In the genomic region with DNA sequence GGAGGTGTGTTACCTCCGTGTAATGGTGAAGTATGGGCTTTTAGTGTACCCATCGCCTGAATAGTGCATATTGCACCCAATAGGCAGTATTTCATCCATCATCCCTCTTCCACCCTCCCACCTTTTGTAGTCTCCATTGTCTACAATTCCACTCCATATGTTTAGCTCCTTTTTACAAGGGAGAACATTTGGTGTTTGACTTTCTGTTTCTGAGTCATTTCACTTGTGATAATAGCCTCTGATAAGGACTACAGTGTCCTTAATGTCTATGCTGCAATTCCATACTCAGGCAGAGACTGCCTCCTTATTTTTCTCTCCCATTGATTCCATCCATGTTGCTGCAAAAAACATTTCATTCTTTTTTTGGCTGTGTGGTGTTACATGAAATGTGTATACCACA, we compare ENCODE assay signal across 29 cellular contexts.
"Had no signal": no experiment of that assay in that cellular context is flagged by ENCODE, and none has a peak within 500 bp of the region (broad histone marks: within the 10 kb centered on the region; RNA-seq: fewer than 3 reads in every experiment).

No MANE protein-coding gene starts in this region.

- H3K4me1 ChIP-seq: ascending aorta had no signal

- H3K9me3 ChIP-seq: ascending aorta had no signal

- H3K27me3 ChIP-seq: ascending aorta, body of pancreas had no signal

- H3K27ac ChIP-seq: ascending aorta, body of pancreas, coronary artery had no signal

- FAIRE-seq: bronchial epithelial cell, RCC 7860 had no signal

- H3K4me3 ChIP-seq: ascending aorta, body of pancreas, coronary artery had no signal

- ATAC-seq: activated CD8-positive, alpha-beta memory T cell treated with anti-CD3 and anti-CD28 coated beads, Interleukin-2, amount 10 ng/mL, durations not matched to agents 7 days and 5 days; activated naive CD4-positive, alpha-beta T cell treated with anti-CD3 and anti-CD28 coated beads, Interleukin-2, amount 50 U/mL, for 72 hours; activated naive CD8-positive, alpha-beta T cell treated with anti-CD3 and anti-CD28 coated beads, Interleukin-2, amount 50 U/mL, for 24 hours; body of pancreas; PC-3; T-helper 17 cell had no signal

- H3K36me3 ChIP-seq: ascending aorta had no signal

- DNase-seq: activated B cell treated with CpG ODN at 0.5 μM for 24 hours; activated CD4-positive, alpha-beta T cell treated with anti-CD3 and anti-CD28 coated beads for 1 hour; activated CD4-positive, alpha-beta T cell treated with anti-CD3 and anti-CD28 coated beads, Interleukin-2, amount 10 ng/mL, durations not matched to agents 24 days and 14 days; activated CD4-positive, alpha-beta T cell treated with anti-CD3 and anti-CD28 coated beads, Interleukin-2, amount 50 U/mL, for 48 hours; activated CD8-positive, alpha-beta memory T cell treated with anti-CD3 and anti-CD28 coated beads, Interleukin-2, amount 10 ng/mL, durations not matched to agents 7 days and 5 days; activated effector memory CD4-positive, alpha-beta T cell treated with anti-CD3 and anti-CD28 coated beads, Interleukin-2, amount 50 U/mL, for 16 hours; activated naive CD4-positive, alpha-beta T cell treated with Interleukin-2 at 50 U/mL for 16 hours; activated naive CD8-positive, alpha-beta T cell treated with anti-CD3 and anti-CD28 coated beads, Interleukin-2, amount 50 U/mL, for 24 hours; activated T-cell treated with anti-CD3 and anti-CD28 coated beads, Interleukin-2, amount 50 U/mL, for 24 hours; amniotic stem cell; body of pancreas; central memory CD4-positive, alpha-beta T cell; Kasumi-1; NCI-H1105 treated with DMSO at 0.1 percent for 48 hours; NCI-H1436 treated with DMSO at 0.1 percent for 48 hours; NCI-H187; NCI-H2081; NCI-H526; NCI-H774; NK-92 treated with Interleukin-12 subunit alpha and Interleukin-12 subunit beta, amount 100 ng/mL, for 24 hours; PC-3; SHP77 treated with DMSO at 0.1 percent for 48 hours; T-helper 17 cell; T-helper 9 cell had no signal
